Comparison of ENCODE assay signal across 8 cellular contexts in genomic region chr20:45892049-45892816, GRCh38. TPM values are rescaled to one million over a fixed set of nuclear protein-coding genes. Genes with fewer than 3 reads are reported as not detected.
DNase-seq lines count a peak whose midpoint lies in the region; ATAC-seq lines count a peak whose summit lies in the region.

No MANE protein-coding gene starts in this region.

- no peak overlapping the region for H3K27ac ChIP-seq in stomach smooth muscle (ENCODE audit: low read length)

- H3K4me3 ChIP-seq in stomach smooth muscle (ENCODE audit: low read length in 2 of 2) = peak overlapping the region; percentile 67 to 88

- peaks cover 43% of the 10 kb centered on the region for H3K4me1 Mint-ChIP-seq in activated naive CD8-positive, alpha-beta T cell treated with anti-CD3 and anti-CD28 coated beads, Interleukin-2, amount 50 U/mL, for 24 hours

- DNase-seq in Caki2 (ENCODE audit: low read depth) = peak; percentile 53
- peak; percentile 22 for DNase-seq in KBM-7
- DNase-seq in activated naive CD8-positive, alpha-beta T cell treated with anti-CD3 and anti-CD28 coated beads, Interleukin-2, amount 50 U/mL, for 24 hours = no peak
- peak; percentile 41 for DNase-seq in iPS-NIHi11 (ENCODE audit: low spot score)
- no peak for DNase-seq in COR-L47 (lab: John Stamatoyannopoulos, UW)
- DNase-seq in activated CD8-positive, alpha-beta memory T cell treated with anti-CD3 and anti-CD28 coated beads, Interleukin-2, amount 50 U/mL, for 4 hours = no peak

- peaks cover 22 to 26% of the 10 kb centered on the region in 2 donors for H3K36me3 ChIP-seq in stomach smooth muscle (ENCODE audit: control insufficient read depth in 2 of 2, insufficient read depth in 2 of 2, low read length in 2 of 2)

- H3K36me3 Mint-ChIP-seq in activated naive CD8-positive, alpha-beta T cell treated with anti-CD3 and anti-CD28 coated beads, Interleukin-2, amount 50 U/mL, for 24 hours (ENCODE audit: low read depth) = peaks cover 5% of the 10 kb centered on the region

- peaks cover 26% of the 10 kb centered on the region for H3K4me1 ChIP-seq in stomach smooth muscle (ENCODE audit: control insufficient read depth, insufficient read depth, low read length)

- peak overlapping the region; percentile 88 for H3K4me3 Mint-ChIP-seq in activated naive CD8-positive, alpha-beta T cell treated with anti-CD3 and anti-CD28 coated beads, Interleukin-2, amount 50 U/mL, for 24 hours

- H3K9me3 Mint-ChIP-seq in activated naive CD8-positive, alpha-beta T cell treated with anti-CD3 and anti-CD28 coated beads, Interleukin-2, amount 50 U/mL, for 24 hours = no peaks in the 10 kb centered on the region

- H3K27ac Mint-ChIP-seq in activated naive CD8-positive, alpha-beta T cell treated with anti-CD3 and anti-CD28 coated beads, Interleukin-2, amount 50 U/mL, for 24 hours = peak overlapping the region; percentile 65

- peak overlapping the region; percentile 82 to 92 for H3K9ac ChIP-seq in stomach smooth muscle (ENCODE audit: low read length in 2 of 2)

- in situ Hi-C loops in Caki2 (cut with HindIII; ENCODE audit: low pct_unique_long_range_greater_than_20kb, low sequenced_read_pairs) (no loop called here), KBM-7 (cut with MboI; ENCODE audit: low pct_unique_long_range_greater_than_20kb, low sequenced_read_pairs) (no loop called here)

- ATAC-seq in activated naive CD8-positive, alpha-beta T cell treated with anti-CD3 and anti-CD28 coated beads, Interleukin-2, amount 50 U/mL, for 24 hours = no peak
- ATAC-seq in HG03039 (IDR thresholded peaks at IDR 0.05; ENCODE audit: unreplicated experiment) = no peak

- no peaks in the 10 kb centered on the region for H3K27me3 Mint-ChIP-seq in activated naive CD8-positive, alpha-beta T cell treated with anti-CD3 and anti-CD28 coated beads, Interleukin-2, amount 50 U/mL, for 24 hours

- no peaks in the 10 kb centered on the region for H3K27me3 ChIP-seq in stomach smooth muscle (ENCODE audit: control insufficient read depth in 1 of 2, insufficient read depth in 2 of 2, low read length in 2 of 2)

- H3K9me3 ChIP-seq in stomach smooth muscle (ENCODE audit: control insufficient read depth in 2 of 2, low read length in 2 of 2) = no peaks in the 10 kb centered on the region

RNA-seq across cellular contexts. Expression of gene CTSA, which starts 1.1 kb away (rescaled TPM):
- 96.4 and 123 TPM in 2 replicates for total RNA-seq in Caki2 (2014; rRNA removed; shearing (Covaris generic); ENCODE audit: low replicate concordance)

RNA-seq across cellular contexts. Expression of gene NEURL2, which starts 1.2 kb away (rescaled TPM):
- 3.4 and 5.2 TPM in 2 replicates for total RNA-seq in Caki2 (2014; rRNA removed; shearing (Covaris generic); ENCODE audit: low replicate concordance)

RNA-seq across cellular contexts. Expression of gene SPATA25, which starts 4.8 kb away (rescaled TPM):
- total RNA-seq in Caki2 (2014; rRNA removed; shearing (Covaris generic); ENCODE audit: low replicate concordance) = 0.43 TPM in 1 of 2 replicates, not detected in the other

RNA-seq across cellular contexts. Expression of gene ZSWIM1, which starts 11.2 kb away (rescaled TPM):
- total RNA-seq in Caki2 (2014; rRNA removed; shearing (Covaris generic); ENCODE audit: low replicate concordance) = 6.3 and 9.8 TPM in 2 replicates

RNA-seq across cellular contexts. Expression of gene PLTP, which starts 19.7 kb away (rescaled TPM):
- 6.5 and 9.1 TPM in 2 replicates for total RNA-seq in Caki2 (2014; rRNA removed; shearing (Covaris generic); ENCODE audit: low replicate concordance)

Comparison
In these comparisons a context has a peak if more than half of its experiments do, and no peak if none do; other contexts are left out.
1. DNase-seq: peak in Caki2 (single experiment), KBM-7 (single experiment) and iPS-NIHi11 (single experiment); none in activated naive CD8-positive, alpha-beta T cell treated with anti-CD3 and anti-CD28 coated beads, Interleukin-2, amount 50 U/mL, for 24 hours (single experiment), COR-L47 (single experiment) and activated CD8-positive, alpha-beta memory T cell treated with anti-CD3 and anti-CD28 coated beads, Interleukin-2, amount 50 U/mL, for 4 hours (single experiment).